ENCODE assay signal across 8 cellular contexts in genomic region chr2:42046819-42047487, GRCh38. TPM values are rescaled to one million over a fixed set of nuclear protein-coding genes. Genes with fewer than 3 reads are reported as not detected.
DNase-seq lines count a peak whose midpoint lies in the region; ATAC-seq and TF ChIP-seq lines count a peak whose summit lies in the region.

No MANE protein-coding gene starts in this region.

- peak overlapping the region; percentile 41; the same call in 1 of the 2 replicates for H3K4me2 ChIP-seq in HCT116 (ENCODE audit: low read length)

- H3K79me2 ChIP-seq in HCT116 (ENCODE audit: insufficient read depth, low read length), result no peaks in the 10 kb centered on the region

- H2AFZ ChIP-seq in HCT116 (ENCODE audit: low read depth, low read length, poor library complexity, severe bottlenecking), result no peak overlapping the region

- in situ Hi-C loops in gastrocnemius medialis (cut with MboI; ENCODE audit: low sequenced_read_pairs in 4 of 4), result no loop called here

- no peaks in the 10 kb centered on the region for H4K20me1 ChIP-seq in HCT116 (ENCODE audit: insufficient read depth)

- H3K9me3 Mint-ChIP-seq in activated CD4-positive, alpha-beta memory T cell treated with anti-CD3 and anti-CD28 coated beads for 36 hours, result no peaks in the 10 kb centered on the region

- no peak overlapping the region for H3K9ac ChIP-seq in HCT116 (ENCODE audit: low read length)

- TF ChIP-seq RAD21 in HCT116 (IDR thresholded peaks at IDR 0.05; ENCODE audit: low read depth), result no peak

- peaks cover 10% of the 10 kb centered on the region for H3K4me1 Mint-ChIP-seq in activated CD4-positive, alpha-beta memory T cell treated with anti-CD3 and anti-CD28 coated beads for 36 hours (ENCODE audit: low read depth)

- intact Hi-C loops in HCT116 (cut with micrococcal nuclease) (no loop called here), left ventricle myocardium superior (cut with micrococcal nuclease) (no loop called here), gastrocnemius medialis (cut with DNase I; ENCODE audit: low total_unique reads) (loop anchor here (2.0 to 5.0 kb wide), 2 partner anchors 80 to 315 kb away; partner anchors contain the start of gene COX7A2L)
- intact Hi-C loops in activated CD4-positive, alpha-beta memory T cell treated with anti-CD3 and anti-CD28 coated beads for 36 hours (cut with micrococcal nuclease), result no loop called here

- TF ChIP-seq POLR2A in HCT116 (IDR thresholded peaks at IDR 0.05; ENCODE audit: borderline replicate concordance, extremely low read depth, insufficient read depth, insufficient read length) (no peak), gastrocnemius medialis (IDR thresholded peaks at IDR 0.05) (no peak)

- CTCF ChIA-PET in BJ (lab: Yijun Ruan, JAX) (interaction anchor here (0.7 to 1.2 kb wide), 3 partner anchors 40 to 176 kb away, joined by 3 read pairs; no protein-coding TSS in a partner anchor), HCT116 (lab: Charles Lee) (interaction anchor here (0.8 kb wide), 1 partner anchor 8 kb away, joined by 3 read pairs; no protein-coding TSS in a partner anchor)
- CTCF ChIA-PET in activated CD4-positive, alpha-beta memory T cell treated with anti-CD3 and anti-CD28 coated beads for 36 hours (lab: Charles Lee), result interaction anchor here (0.9 to 1.7 kb wide), 2 partner anchors 40 to 179 kb away, joined by 4 read pairs; no protein-coding TSS in a partner anchor

- H3K4me3 ChIP-seq in BJ (ENCODE audit: low read depth, low read length) (peak overlapping the region; percentile 43), HCT116 (replicated peaks in 1 of 2; ENCODE audit: low read depth in 1 of 2, low read length in 2 of 2) (no peak overlapping the region), gastrocnemius medialis (peak overlapping the region; percentile 73 to 90 (median 85))

- ATAC-seq in HCT116 (no peak), left ventricle myocardium superior (peak; percentile 6), gastrocnemius medialis (peak in 1 of 2 donors; percentile 3), GM18870 (IDR thresholded peaks at IDR 0.05; ENCODE audit: unreplicated experiment) (no peak)

- no peaks in the 10 kb centered on the region for H3K9me2 ChIP-seq in HCT116 (ENCODE audit: insufficient read depth)

- H3K4me3 Mint-ChIP-seq in activated CD4-positive, alpha-beta memory T cell treated with anti-CD3 and anti-CD28 coated beads for 36 hours, result peak overlapping the region; percentile 37

- peaks cover 15% of the 10 kb centered on the region for H3K27me3 ChIP-seq in BJ (ENCODE audit: control insufficient read depth, insufficient read depth, low read length)
- H3K27me3 ChIP-seq in HCT116 (ENCODE audit: insufficient read depth, low read length), result 0 out of 2 replicates have a peak, but pooled peaks cover 7% of the 10 kb centered on the region
- H3K27me3 ChIP-seq in gastrocnemius medialis, result no peaks in the 10 kb centered on the region

- peaks cover 51% of the 10 kb centered on the region for H3K27me3 Mint-ChIP-seq in activated CD4-positive, alpha-beta memory T cell treated with anti-CD3 and anti-CD28 coated beads for 36 hours

- RAD21 ChIA-PET in HCT116 (lab: Charles Lee; ENCODE audit: low non-redundant PET in 1 of 2, low total read pairs in 2 of 2, uncharacterized antibody in 2 of 2, unreplicated experiment in 2 of 2), result interaction anchor here in 1 of 2 experiments (0.6 kb wide), 1 partner anchor 300 kb away, joined by 4 read pairs; no protein-coding TSS in a partner anchor

- H3K27ac ChIP-seq in HCT116 (ENCODE audit: low read depth, low read length) (no peak overlapping the region), gastrocnemius medialis (peak overlapping the region; percentile 88 to 94 (median 94))

- no TSS peak for BruUV-seq in HCT116 (replicated peaks; lab: Mats Ljungman, UMichigan)

- H3K4me1 ChIP-seq in HCT116 (ENCODE audit: control insufficient read depth in 1 of 2, insufficient read depth in 2 of 2, low read length in 2 of 2) (no peaks in the 10 kb centered on the region), gastrocnemius medialis (peaks cover 12 to 27% of the 10 kb centered on the region in 2 donors)

- DNase-seq in BJ (ENCODE audit: low read depth) (no peak), HCT116 (ENCODE audit: low read depth, low spot score) (no peak), left ventricle myocardium superior (peak; percentile 47), gastrocnemius medialis (no peak), cerebellar cortex (ENCODE audit: low spot score) (no peak), cerebellum (ENCODE audit: low spot score) (no peak)
- DNase-seq in activated CD4-positive, alpha-beta memory T cell treated with anti-CD3 and anti-CD28 coated beads for 36 hours, result no peak

- no peak for TF ChIP-seq CTCF in BJ (IDR thresholded peaks at IDR 0.05; ENCODE audit: insufficient read depth, low read depth, low read length)
- no peak for TF ChIP-seq CTCF in HCT116 (IDR thresholded peaks at IDR 0.05 in 2 of 3, conservative IDR thresholded peaks at IDR 0.05 in 1 of 3; ENCODE audit: borderline replicate concordance in 1 of 3, insufficient read depth in 1 of 3, low read depth in 2 of 3, low read length in 2 of 3)
- TF ChIP-seq CTCF in gastrocnemius medialis (IDR thresholded peaks at IDR 0.05 in 4 of 5, conservative IDR thresholded peaks at IDR 0.05 in 1 of 5), result no peak

- POLR2A ChIA-PET in BJ (lab: Charles Lee), result no interaction called here
- POLR2A ChIA-PET in HCT116 (lab: Charles Lee), result no interaction called here
- POLR2A ChIA-PET in activated CD4-positive, alpha-beta memory T cell treated with anti-CD3 and anti-CD28 coated beads for 36 hours (lab: Charles Lee), result interaction anchor here (0.6 kb wide), 1 partner anchor 270 kb away, joined by 3 read pairs; no protein-coding TSS in a partner anchor

- no peak overlapping the region for H3K27ac Mint-ChIP-seq in activated CD4-positive, alpha-beta memory T cell treated with anti-CD3 and anti-CD28 coated beads for 36 hours

- H3K9me3 ChIP-seq in HCT116 (ENCODE audit: control insufficient read depth in 1 of 2, insufficient read depth in 1 of 2, low read depth in 1 of 2, low read length in 2 of 2) (no peaks in the 10 kb centered on the region), gastrocnemius medialis (no peaks in the 10 kb centered on the region)

- H3K36me3 ChIP-seq in BJ (ENCODE audit: control insufficient read depth, insufficient read depth, low read length) (no peaks in the 10 kb centered on the region), HCT116 (ENCODE audit: control insufficient read depth in 1 of 2, insufficient read depth in 2 of 2, low read length in 2 of 2) (no peaks in the 10 kb centered on the region), gastrocnemius medialis (no peaks in the 10 kb centered on the region)

- no peaks in the 10 kb centered on the region for H3K36me3 Mint-ChIP-seq in activated CD4-positive, alpha-beta memory T cell treated with anti-CD3 and anti-CD28 coated beads for 36 hours

TF ChIP-seq in HCT116, 20 proteins besides CTCF, POLR2A, EP300 and RAD21:
- TF ChIP-seq CEBPB (IDR thresholded peaks at IDR 0.05; ENCODE audit: low read depth), result no peak
- TF ChIP-seq EZH2phosphoT487 (IDR thresholded peaks at IDR 0.05; ENCODE audit: borderline replicate concordance), result no peak
- TF ChIP-seq ZBTB33 (IDR thresholded peaks at IDR 0.05; ENCODE audit: extremely low read depth, insufficient replicate concordance, low read length), result no peak
- no peak for TF ChIP-seq JUND (IDR thresholded peaks at IDR 0.05)
TF ChIP-seq in HCT116: peak in this region for 0.

RNA-seq across cellular contexts. Expression of gene PKDCC, which starts 0.9 kb away (rescaled TPM):
- polyA plus RNA-seq in BJ (2011; rRNA removed), result 3.0 and 6.6 TPM in 2 replicates
- polyA minus RNA-seq in BJ (2011; rRNA and poly(A)+ RNA removed), result 4.9 and 7.2 TPM in 2 replicates
- total RNA-seq in HCT116 (2021; ENCODE audit: unreplicated experiment) (0.84 TPM), left ventricle myocardium superior (77.1 TPM), gastrocnemius medialis (100 to 1,000 TPM; 152 to 246 (median 186) TPM), cerebellum (30.9 TPM)
- polyA plus RNA-seq in HCT116 (2012), result 0.09 and 0.27 TPM in 2 replicates
- not detected for total RNA-seq in activated CD4-positive, alpha-beta memory T cell treated with anti-CD3 and anti-CD28 coated beads for 36 hours

Comparison
In these comparisons a context has a peak if more than half of its experiments do, and no peak if none do; other contexts are left out.
1. H3K4me3 ChIP-seq: peak in BJ (single experiment) and gastrocnemius medialis (4 of 4); none in HCT116 (0 of 2).
2. RNA of gene PKDCC, which starts 0.9 kb away (total RNA-seq): 152 to 246 TPM in gastrocnemius medialis, 77.1 TPM in left ventricle myocardium superior (single experiment) and 30.9 TPM in cerebellum (single experiment); 0.84 TPM in HCT116 (single experiment) and not detected in activated CD4-positive, alpha-beta memory T cell treated with anti-CD3 and anti-CD28 coated beads for 36 hours; every median in the first group is over 10 times any median in the second.